Comparison of ENCODE assay signal across 17 cellular contexts in the genomic region with DNA sequence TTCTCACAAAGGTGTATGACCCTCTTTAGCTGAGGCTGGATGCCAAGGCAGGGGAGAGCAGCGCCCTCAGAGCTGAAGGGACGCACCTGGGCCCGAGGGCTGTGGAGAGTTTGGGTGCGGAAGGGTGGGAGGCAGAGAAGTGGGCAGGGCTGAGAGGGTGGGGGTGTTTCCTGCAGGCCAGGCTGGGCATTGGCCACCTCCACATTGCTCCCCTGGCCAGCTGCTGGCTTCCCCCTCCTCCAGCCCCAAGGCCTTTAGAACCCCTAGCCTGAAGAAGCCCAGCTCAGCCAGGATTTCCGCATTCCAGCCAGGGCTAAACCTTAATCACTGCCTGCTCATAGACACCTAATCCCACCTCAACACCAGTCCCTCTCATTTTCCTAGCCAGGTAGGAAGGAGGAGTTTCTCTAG. TPM values are rescaled to one million over a fixed set of nuclear protein-coding genes. Genes with fewer than 3 reads are reported as not detected.
DNase-seq lines count a peak whose midpoint lies in the region; ATAC-seq and TF ChIP-seq lines count a peak whose summit lies in the region.
"Had no signal": no experiment of that assay in that cellular context is flagged by ENCODE, and none has a peak within 500 bp of the region (broad histone marks: within the 10 kb centered on the region; RNA-seq: fewer than 3 reads in every experiment).

No MANE protein-coding gene starts in this region.

- H3K4me2 ChIP-seq in GM23338: no peak overlapping the region
- H3K4me2 ChIP-seq in hepatocyte: no peak overlapping the region

- H3K9me3 ChIP-seq in hepatocyte (ENCODE audit: low read depth): no peaks in the 10 kb centered on the region
- H3K9me3 ChIP-seq: SJCRH30 had no signal

- TF ChIP-seq CTCF in GM23338 (conservative IDR thresholded peaks at IDR 0.05; ENCODE audit: low read depth in 2 of 2): no peak
- no peak for TF ChIP-seq CTCF in chondrocyte (IDR thresholded peaks at IDR 0.05)
- no peak for TF ChIP-seq CTCF in hepatocyte (IDR thresholded peaks at IDR 0.05; ENCODE audit: poor library complexity)

- no peak for DNase-seq in GM23338 (ENCODE audit: low spot score)
- DNase-seq in chondrocyte (ENCODE audit: low spot score): no peak
- DNase-seq in hepatocyte (ENCODE audit: low spot score): no peak
- peak; percentile 54 for DNase-seq in sciatic nerve (ENCODE audit: low spot score)
- no peak for DNase-seq in activated T-helper 2 cell treated with anti-CD3 and anti-CD28 coated beads, Interferon-gamma antibody, Interleukin-2, Interleukin-4, amounts not matched to agents 10 μg/mL and 5 μg/mL and 100 μg/mL, durations not matched to agents 14 hours and 24 hours and 36 hours (ENCODE audit: low spot score)
- DNase-seq in Ammon's horn (ENCODE audit: low spot score): no peak
- no peak for DNase-seq in DMS79 treated with DMSO at 0.1 percent for 48 hours (lab: John Stamatoyannopoulos, UW)
- no peak for DNase-seq in GM03348 (ENCODE audit: low spot score)
- DNase-seq: brain microvascular endothelial cell; NCI-H146; NCI-H69; nucleus accumbens; SJCRH30; stimulated activated CD4-positive, alpha-beta T cell treated with anti-CD3 and anti-CD28 coated beads, Interleukin-1b, Interleukin-23, amount 100 ng/mL, for 48 hours had no signal

- WGBS in hepatocyte (ENCODE audit: low lambda C conversion rate, missing lambda C conversion rate): 88% methylated on average over 5 of the region's 5 CpGs

- peaks cover 13% of the 10 kb centered on the region for H3K79me2 ChIP-seq in GM23338 (replicated peaks; ENCODE audit: insufficient read depth)
- H3K79me2 ChIP-seq in hepatocyte: peaks cover 18% of the 10 kb centered on the region

- H4K20me1 ChIP-seq in GM23338 (replicated peaks; ENCODE audit: insufficient read depth) (peaks cover 6% of the 10 kb centered on the region; the same call in 1 of the 2 replicates), hepatocyte (ENCODE audit: insufficient read depth, poor library complexity, severe bottlenecking) (peaks cover 5% of the 10 kb centered on the region)

- H3K9me3 Mint-ChIP-seq in GM23338: no peaks in the 10 kb centered on the region
- H3K9me3 Mint-ChIP-seq in chondrocyte (ENCODE audit: low read depth): no peaks in the 10 kb centered on the region
- no peaks in the 10 kb centered on the region for H3K9me3 Mint-ChIP-seq in activated T-helper 2 cell treated with anti-CD3 and anti-CD28 coated beads, Interferon-gamma antibody, Interleukin-2, Interleukin-4, amounts not matched to agents 10 μg/mL and 5 μg/mL and 100 μg/mL, durations not matched to agents 14 hours and 24 hours and 36 hours
- H3K9me3 Mint-ChIP-seq: stimulated activated memory B cell treated with anti-CD40 and anti-IgM and Interleukin-4, amounts not matched to agents 10 μg/mL and 1 μg/mL and 100 μg/mL, for 72 hours had no signal

- no peak overlapping the region for H3K4me3 Mint-ChIP-seq in GM23338
- H3K4me3 Mint-ChIP-seq in chondrocyte (ENCODE audit: unreplicated experiment): no peak overlapping the region
- no peak overlapping the region for H3K4me3 Mint-ChIP-seq in activated T-helper 2 cell treated with anti-CD3 and anti-CD28 coated beads, Interferon-gamma antibody, Interleukin-2, Interleukin-4, amounts not matched to agents 10 μg/mL and 5 μg/mL and 100 μg/mL, durations not matched to agents 14 hours and 24 hours and 36 hours (ENCODE audit: low read depth)
- H3K4me3 Mint-ChIP-seq: stimulated activated memory B cell treated with anti-CD40 and anti-IgM and Interleukin-4, amounts not matched to agents 10 μg/mL and 1 μg/mL and 100 μg/mL, for 72 hours had no signal

- no peaks in the 10 kb centered on the region for H3F3A ChIP-seq in GM23338 (replicated peaks; ENCODE audit: low read depth)

- H3K27ac Mint-ChIP-seq in GM23338: 0 out of 2 replicates have a peak overlapping the region, but pooled peaks have one; percentile 74
- H3K27ac Mint-ChIP-seq in chondrocyte (ENCODE audit: unreplicated experiment): peak overlapping the region; percentile 50
- H3K27ac Mint-ChIP-seq in activated T-helper 2 cell treated with anti-CD3 and anti-CD28 coated beads, Interferon-gamma antibody, Interleukin-2, Interleukin-4, amounts not matched to agents 10 μg/mL and 5 μg/mL and 100 μg/mL, durations not matched to agents 14 hours and 24 hours and 36 hours: no peak overlapping the region
- H3K27ac Mint-ChIP-seq: stimulated activated memory B cell treated with anti-CD40 and anti-IgM and Interleukin-4, amounts not matched to agents 10 μg/mL and 1 μg/mL and 100 μg/mL, for 72 hours had no signal

- H3K27me3 Mint-ChIP-seq in GM23338 (ENCODE audit: insufficient read depth, low read depth, poor library complexity) (peaks cover 8% of the 10 kb centered on the region), chondrocyte (ENCODE audit: low read depth) (no peaks in the 10 kb centered on the region)
- H3K27me3 Mint-ChIP-seq in activated T-helper 2 cell treated with anti-CD3 and anti-CD28 coated beads, Interferon-gamma antibody, Interleukin-2, Interleukin-4, amounts not matched to agents 10 μg/mL and 5 μg/mL and 100 μg/mL, durations not matched to agents 14 hours and 24 hours and 36 hours (ENCODE audit: low read depth): no peaks in the 10 kb centered on the region
- H3K27me3 Mint-ChIP-seq: stimulated activated memory B cell treated with anti-CD40 and anti-IgM and Interleukin-4, amounts not matched to agents 10 μg/mL and 1 μg/mL and 100 μg/mL, for 72 hours had no signal

- H3K27me3 ChIP-seq in GM23338 (ENCODE audit: insufficient read depth) (no peaks in the 10 kb centered on the region), hepatocyte (no peaks in the 10 kb centered on the region)
- H3K27me3 ChIP-seq: brain microvascular endothelial cell, SJCRH30 had no signal

- H3K36me3 ChIP-seq in GM23338 (ENCODE audit: insufficient read depth): peaks cover 10% of the 10 kb centered on the region; the same call in 1 of the 2 replicates
- H3K36me3 ChIP-seq in hepatocyte (replicated peaks; ENCODE audit: insufficient read depth, low read depth): no peaks in the 10 kb centered on the region

- H3K4me3 ChIP-seq in GM23338 (no peak overlapping the region), hepatocyte (no peak overlapping the region)
- H3K4me3 ChIP-seq: SJCRH30 had no signal

- H3K4me1 ChIP-seq in GM23338 (ENCODE audit: insufficient read depth) (no peaks in the 10 kb centered on the region), hepatocyte (ENCODE audit: insufficient read depth) (peaks cover 22% of the 10 kb centered on the region)

- H3K27ac ChIP-seq in GM23338 (ENCODE audit: low read depth) (no peak overlapping the region), hepatocyte (peak overlapping the region; percentile 19)
- H3K27ac ChIP-seq: brain microvascular endothelial cell, C4-2B, SJCRH30 had no signal

- H3K36me3 Mint-ChIP-seq in GM23338 (ENCODE audit: low read depth): peaks cover 53% of the 10 kb centered on the region
- peaks cover 21% of the 10 kb centered on the region for H3K36me3 Mint-ChIP-seq in chondrocyte (ENCODE audit: low read depth)
- H3K36me3 Mint-ChIP-seq in activated T-helper 2 cell treated with anti-CD3 and anti-CD28 coated beads, Interferon-gamma antibody, Interleukin-2, Interleukin-4, amounts not matched to agents 10 μg/mL and 5 μg/mL and 100 μg/mL, durations not matched to agents 14 hours and 24 hours and 36 hours (ENCODE audit: low read depth): peaks cover 14% of the 10 kb centered on the region
- H3K36me3 Mint-ChIP-seq: stimulated activated memory B cell treated with anti-CD40 and anti-IgM and Interleukin-4, amounts not matched to agents 10 μg/mL and 1 μg/mL and 100 μg/mL, for 72 hours had no signal

- ATAC-seq in GM23338: no peak
- no peak for ATAC-seq in sciatic nerve
- ATAC-seq: stimulated activated memory B cell treated with anti-CD40 and anti-IgM and Interleukin-4, amounts not matched to agents 10 μg/mL and 1 μg/mL and 100 μg/mL, for 72 hours had no signal

- intact Hi-C loops in sciatic nerve (cut with DNase I): no loop called here
- intact Hi-C loops in activated T-helper 2 cell treated with anti-CD3 and anti-CD28 coated beads, Interferon-gamma antibody, Interleukin-2, Interleukin-4, amounts not matched to agents 10 μg/mL and 5 μg/mL and 100 μg/mL, durations not matched to agents 14 hours and 24 hours and 36 hours (cut with micrococcal nuclease): no loop called here

- H3K9me2 ChIP-seq in GM23338 (ENCODE audit: insufficient read depth) (no peaks in the 10 kb centered on the region), hepatocyte (replicated peaks; ENCODE audit: insufficient read depth) (no peaks in the 10 kb centered on the region)

- H2AFZ ChIP-seq in GM23338 (no peak overlapping the region), hepatocyte (no peak overlapping the region)

- H3K4me1 Mint-ChIP-seq in GM23338 (peaks cover 2% of the 10 kb centered on the region; the same call in 1 of the 3 replicates), chondrocyte (ENCODE audit: low read depth) (peaks cover 6% of the 10 kb centered on the region)
- no peaks in the 10 kb centered on the region for H3K4me1 Mint-ChIP-seq in activated T-helper 2 cell treated with anti-CD3 and anti-CD28 coated beads, Interferon-gamma antibody, Interleukin-2, Interleukin-4, amounts not matched to agents 10 μg/mL and 5 μg/mL and 100 μg/mL, durations not matched to agents 14 hours and 24 hours and 36 hours (ENCODE audit: low read depth)
- H3K4me1 Mint-ChIP-seq: stimulated activated memory B cell treated with anti-CD40 and anti-IgM and Interleukin-4, amounts not matched to agents 10 μg/mL and 1 μg/mL and 100 μg/mL, for 72 hours had no signal

RNA-seq across cellular contexts. Expression of a gene that starts 7.5 kb away (rescaled TPM):
- total RNA-seq in GM23338 (2014; rRNA removed; shearing (Covaris generic)): 287 and 324 TPM in 2 replicates
- polyA plus RNA-seq in GM23338 (2016; fragmentation: Nextera tagmentation; extraction: Ambion mirVana) (260 and 269 TPM in 2 replicates), hepatocyte (166 and 177 TPM in 2 replicates)
- total RNA-seq in chondrocyte (283 to 309 TPM (median 298 TPM) in 3 replicates), hepatocyte (167 and 172 TPM in 2 replicates), sciatic nerve (78.3 TPM)
- total RNA-seq in activated T-helper 2 cell treated with anti-CD3 and anti-CD28 coated beads, Interferon-gamma antibody, Interleukin-2, Interleukin-4, amounts not matched to agents 10 μg/mL and 5 μg/mL and 100 μg/mL, durations not matched to agents 14 hours and 24 hours and 36 hours: 77.9 and 88.4 TPM in 2 replicates

RNA-seq across cellular contexts. Expression of a gene that starts 10.2 kb away (rescaled TPM):
- 1.6 and 2.6 TPM in 2 replicates for total RNA-seq in GM23338 (2014; rRNA removed; shearing (Covaris generic))
- polyA plus RNA-seq in GM23338 (2016; fragmentation: Nextera tagmentation; extraction: Ambion mirVana) (156 and 157 TPM in 2 replicates), hepatocyte (51.7 and 59.4 TPM in 2 replicates)
- total RNA-seq in chondrocyte (13.7 to 30.4 TPM (median 16.9 TPM) in 3 replicates), hepatocyte (0.12 and 0.83 TPM in 2 replicates), sciatic nerve (16.0 TPM)
- 12.5 and 16.4 TPM in 2 replicates for total RNA-seq in activated T-helper 2 cell treated with anti-CD3 and anti-CD28 coated beads, Interferon-gamma antibody, Interleukin-2, Interleukin-4, amounts not matched to agents 10 μg/mL and 5 μg/mL and 100 μg/mL, durations not matched to agents 14 hours and 24 hours and 36 hours

RNA-seq across cellular contexts. Expression of a gene that starts 31.0 kb away (rescaled TPM):
- total RNA-seq in GM23338 (2014; rRNA removed; shearing (Covaris generic)): 0.90 and 3.0 TPM in 2 replicates
- polyA plus RNA-seq in GM23338 (2016; fragmentation: Nextera tagmentation; extraction: Ambion mirVana) (1.1 and 1.9 TPM in 2 replicates), hepatocyte (3.0 and 4.0 TPM in 2 replicates)
- total RNA-seq in chondrocyte (not detected in 3 replicates), hepatocyte (4.0 and 4.6 TPM in 2 replicates), sciatic nerve (256 TPM)
- total RNA-seq in activated T-helper 2 cell treated with anti-CD3 and anti-CD28 coated beads, Interferon-gamma antibody, Interleukin-2, Interleukin-4, amounts not matched to agents 10 μg/mL and 5 μg/mL and 100 μg/mL, durations not matched to agents 14 hours and 24 hours and 36 hours: 0.07 TPM in 1 of 2 replicates, not detected in the other
- total RNA-seq: G401, SJCRH30 had no signal

Comparison
In these comparisons a context has a peak if more than half of its experiments do, and no peak if none do; other contexts are left out.
1. RNA of a gene that starts 31.0 kb away (total RNA-seq): 256 TPM in sciatic nerve (single experiment); 4.0 to 4.6 TPM in hepatocyte, 0.90 to 3.0 TPM in GM23338, 0.07 TPM in activated T-helper 2 cell treated with anti-CD3 and anti-CD28 coated beads, Interferon-gamma antibody, Interleukin-2, Interleukin-4, amounts not matched to agents 10 μg/mL and 5 μg/mL and 100 μg/mL, durations not matched to agents 14 hours and 24 hours and 36 hours and not detected in chondrocyte; every median in the first group is over 10 times any median in the second.